In genomic region chr6:3280091-3280490, GRCh38 we compare ENCODE assay signal across 23 cellular contexts. TPM values are rescaled to one million over a fixed set of nuclear protein-coding genes. Genes with fewer than 3 reads are reported as not detected.
DNase-seq lines count a peak whose midpoint lies in the region; ATAC-seq and TF ChIP-seq lines count a peak whose summit lies in the region.
"Had no signal": no experiment of that assay in that cellular context is flagged by ENCODE, and none has a peak within 500 bp of the region (broad histone marks: within the 10 kb centered on the region; RNA-seq: fewer than 3 reads in every experiment).

No MANE protein-coding gene starts in this region.

- TF ChIP-seq CTCF in WTC11 (IDR thresholded peaks at IDR 0.05): no peak
- TF ChIP-seq CTCF in lower lobe of right lung (IDR thresholded peaks at IDR 0.05): no peak
- TF ChIP-seq CTCF in coronary artery (IDR thresholded peaks at IDR 0.05): no peak

- H3K4me1 ChIP-seq in lower lobe of right lung (peaks cover 20% of the 10 kb centered on the region), subcutaneous abdominal adipose tissue (ENCODE audit: control insufficient read depth in 5 of 5, insufficient read depth in 5 of 5, low read length in 5 of 5) (peaks cover 12 to 47% (median 35%) of the 10 kb centered on the region in 5 donors)
- H3K4me1 ChIP-seq: parathyroid adenoma, right lobe of liver had no signal

- peaks cover 25% of the 10 kb centered on the region for H3K4me1 Mint-ChIP-seq in WTC11

- POLR2A ChIA-PET in WTC11 (lab: Charles Lee): no interaction called here

- H3K27me3 Mint-ChIP-seq in WTC11 (ENCODE audit: low read depth): no peaks in the 10 kb centered on the region
- H3K27me3 Mint-ChIP-seq: activated B cell treated with CpG ODN at 0.5 μM for 24 hours; naive thymus-derived CD8-positive, alpha-beta T cell; stimulated activated naive CD8-positive, alpha-beta T cell treated with anti-CD3 and anti-CD28 coated beads, Interleukin-15, Interleukin-2, amounts not matched to agents 100 ng/mL and 50 ng/mL, for 24 hours had no signal

- H3K4me3 Mint-ChIP-seq in WTC11: no peak overlapping the region
- H3K4me3 Mint-ChIP-seq: activated B cell treated with CpG ODN at 0.5 μM for 24 hours; activated T-cell treated with anti-CD3 and anti-CD28 coated beads, Interleukin-2, amount 50 U/mL, for 72 hours; CD8-positive, alpha-beta T cell; HFFc6; immature natural killer cell; naive thymus-derived CD8-positive, alpha-beta T cell; stimulated activated naive CD8-positive, alpha-beta T cell treated with anti-CD3 and anti-CD28 coated beads, Interleukin-15, Interleukin-2, amounts not matched to agents 100 ng/mL and 50 ng/mL, for 24 hours had no signal

- peak; percentile 50 for DNase-seq in activated effector memory CD4-positive, alpha-beta T cell treated with anti-CD3 and anti-CD28 coated beads, Interleukin-2, amount 50 U/mL, for 16 hours
- DNase-seq in activated effector memory CD4-positive, alpha-beta T cell treated with Interleukin-2 at 50 U/mL for 16 hours: no peak
- no peak for DNase-seq in WTC11 (ENCODE audit: low spot score)
- DNase-seq in lower lobe of right lung: peak; percentile 36
- no peak for DNase-seq in activated naive CD4-positive, alpha-beta T cell treated with Interleukin-2 at 50 U/mL for 16 hours
- DNase-seq in coronary artery (ENCODE audit: low spot score): no peak
- DNase-seq: SIG-M5 had no signal

- intact Hi-C loops in lower lobe of right lung (cut with DNase I): no loop called here

- H3K27me3 ChIP-seq in lower lobe of right lung (ENCODE audit: low read depth) (no peaks in the 10 kb centered on the region), subcutaneous abdominal adipose tissue (ENCODE audit: control insufficient read depth in 5 of 5, insufficient read depth in 4 of 5, low read length in 5 of 5) (no peaks in the 10 kb centered on the region)
- H3K27me3 ChIP-seq: gastroesophageal sphincter, left lung, right lobe of liver, thyroid gland had no signal

- H3K27ac ChIP-seq in lower lobe of right lung: no peak overlapping the region
- H3K27ac ChIP-seq in subcutaneous abdominal adipose tissue (ENCODE audit: low read depth, low read length): peak overlapping the region; percentile 37
- no peak overlapping the region for H3K27ac ChIP-seq in coronary artery
- H3K27ac ChIP-seq: left lung, parathyroid adenoma had no signal

- no peak overlapping the region for H3K27ac Mint-ChIP-seq in WTC11
- H3K27ac Mint-ChIP-seq: activated B cell treated with CpG ODN at 0.5 μM for 24 hours; activated T-cell treated with anti-CD3 and anti-CD28 coated beads, Interleukin-2, amount 50 U/mL, for 72 hours; CD8-positive, alpha-beta T cell; stimulated activated naive CD8-positive, alpha-beta T cell treated with anti-CD3 and anti-CD28 coated beads, Interleukin-15, Interleukin-2, amounts not matched to agents 100 ng/mL and 50 ng/mL, for 24 hours had no signal

- H3K36me3 ChIP-seq in lower lobe of right lung: peaks cover 9% of the 10 kb centered on the region
- peaks cover 0 to 61% (median 20%) of the 10 kb centered on the region in 5 donors for H3K36me3 ChIP-seq in subcutaneous abdominal adipose tissue (ENCODE audit: control insufficient read depth in 5 of 5, insufficient read depth in 5 of 5, low read length in 5 of 5)
- H3K36me3 ChIP-seq: thyroid gland had no signal

- CTCF ChIA-PET in WTC11 (lab: Charles Lee): interaction anchor here (0.5 to 3.2 kb wide), 34 partner anchors 8 to 653 kb away, joined by 3 to 22 read pairs (median 4); partner anchors contain the start of genes FAM50B, PSMG4 and SLC22A23

- H3K9me3 ChIP-seq in lower lobe of right lung (no peaks in the 10 kb centered on the region), subcutaneous abdominal adipose tissue (ENCODE audit: control insufficient read depth in 5 of 5, low read length in 5 of 5) (no peaks in the 10 kb centered on the region)
- H3K9me3 ChIP-seq: A549, gastroesophageal sphincter, left lung, right lobe of liver, thyroid gland had no signal

- H3K4me3 ChIP-seq in lower lobe of right lung (no peak overlapping the region), subcutaneous abdominal adipose tissue (ENCODE audit: low read depth in 1 of 5, low read length in 5 of 5) (no peak overlapping the region), coronary artery (no peak overlapping the region)
- H3K4me3 ChIP-seq: A549, gastroesophageal sphincter, left lung, right lobe of liver, thyroid gland had no signal

- ATAC-seq in WTC11: no peak
- no peak for ATAC-seq in lower lobe of right lung
- no peak for ATAC-seq in HG02973 (IDR thresholded peaks at IDR 0.05; ENCODE audit: unreplicated experiment)

- H3K36me3 Mint-ChIP-seq in WTC11: peaks cover 27% of the 10 kb centered on the region
- H3K36me3 Mint-ChIP-seq: activated naive CD4-positive, alpha-beta T cell treated with anti-CD3 and anti-CD28 coated beads, Interleukin-2, amount 50 U/mL, for 72 hours had no signal

- no peak overlapping the region for H3K9ac ChIP-seq in subcutaneous abdominal adipose tissue (ENCODE audit: low read length in 5 of 5)
- H3K9ac ChIP-seq: parathyroid adenoma had no signal

- H3K9me3 Mint-ChIP-seq in WTC11: no peaks in the 10 kb centered on the region
- H3K9me3 Mint-ChIP-seq: activated B cell treated with CpG ODN at 0.5 μM for 24 hours; activated naive CD4-positive, alpha-beta T cell treated with anti-CD3 and anti-CD28 coated beads, Interleukin-2, amount 50 U/mL, for 72 hours; activated T-cell treated with anti-CD3 and anti-CD28 coated beads, Interleukin-2, amount 50 U/mL, for 72 hours; CD8-positive, alpha-beta T cell; HFFc6; immature natural killer cell; naive thymus-derived CD8-positive, alpha-beta T cell; stimulated activated naive CD8-positive, alpha-beta T cell treated with anti-CD3 and anti-CD28 coated beads, Interleukin-15, Interleukin-2, amounts not matched to agents 100 ng/mL and 50 ng/mL, for 24 hours had no signal

TF ChIP-seq in WTC11, 78 proteins besides CTCF, POLR2A, EP300 and RAD21:
- TF ChIP-seq, protein P1, sequence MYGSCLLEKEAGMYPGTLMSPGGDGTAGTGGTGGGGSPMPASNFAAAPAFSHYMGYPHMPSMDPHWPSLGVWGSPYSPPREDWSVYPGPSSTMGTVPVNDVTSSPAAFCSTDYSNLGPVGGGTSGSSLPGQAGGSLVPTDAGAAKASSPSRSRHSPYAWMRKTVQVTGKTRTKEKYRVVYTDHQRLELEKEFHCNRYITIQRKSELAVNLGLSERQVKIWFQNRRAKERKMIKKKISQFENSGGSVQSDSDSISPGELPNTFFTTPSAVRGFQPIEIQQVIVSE (CRISPR knock-in tag; IDR thresholded peaks at IDR 0.05; ENCODE audit: borderline replicate concordance): no peak
- TF ChIP-seq ZNF121 (CRISPR knock-in tag; IDR thresholded peaks at IDR 0.05) (peak; percentile 40; the same call in 1 of the 2 replicates), CBFB (CRISPR knock-in tag; IDR thresholded peaks at IDR 0.05; ENCODE audit: low read depth) (no peak), TEAD4 (CRISPR knock-in tag; IDR thresholded peaks at IDR 0.05) (no peak), ATF3 (CRISPR knock-in tag; conservative IDR thresholded peaks at IDR 0.05) (no peak), TEAD1 (CRISPR knock-in tag; IDR thresholded peaks at IDR 0.05) (no peak)
- TF ChIP-seq, protein P2, sequence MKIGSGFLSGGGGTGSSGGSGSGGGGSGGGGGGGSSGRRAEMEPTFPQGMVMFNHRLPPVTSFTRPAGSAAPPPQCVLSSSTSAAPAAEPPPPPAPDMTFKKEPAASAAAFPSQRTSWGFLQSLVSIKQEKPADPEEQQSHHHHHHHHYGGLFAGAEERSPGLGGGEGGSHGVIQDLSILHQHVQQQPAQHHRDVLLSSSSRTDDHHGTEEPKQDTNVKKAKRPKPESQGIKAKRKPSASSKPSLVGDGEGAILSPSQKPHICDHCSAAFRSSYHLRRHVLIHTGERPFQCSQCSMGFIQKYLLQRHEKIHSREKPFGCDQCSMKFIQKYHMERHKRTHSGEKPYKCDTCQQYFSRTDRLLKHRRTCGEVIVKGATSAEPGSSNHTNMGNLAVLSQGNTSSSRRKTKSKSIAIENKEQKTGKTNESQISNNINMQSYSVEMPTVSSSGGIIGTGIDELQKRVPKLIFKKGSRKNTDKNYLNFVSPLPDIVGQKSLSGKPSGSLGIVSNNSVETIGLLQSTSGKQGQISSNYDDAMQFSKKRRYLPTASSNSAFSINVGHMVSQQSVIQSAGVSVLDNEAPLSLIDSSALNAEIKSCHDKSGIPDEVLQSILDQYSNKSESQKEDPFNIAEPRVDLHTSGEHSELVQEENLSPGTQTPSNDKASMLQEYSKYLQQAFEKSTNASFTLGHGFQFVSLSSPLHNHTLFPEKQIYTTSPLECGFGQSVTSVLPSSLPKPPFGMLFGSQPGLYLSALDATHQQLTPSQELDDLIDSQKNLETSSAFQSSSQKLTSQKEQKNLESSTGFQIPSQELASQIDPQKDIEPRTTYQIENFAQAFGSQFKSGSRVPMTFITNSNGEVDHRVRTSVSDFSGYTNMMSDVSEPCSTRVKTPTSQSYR (CRISPR knock-in tag; IDR thresholded peaks at IDR 0.05): no peak

RNA-seq across cellular contexts. Expression of gene PSMG4, which starts 21.3 kb away (rescaled TPM):
- 30.2 to 38.2 TPM (median 32.5 TPM) in 3 replicates for total RNA-seq in WTC11 (2021)
- total RNA-seq in lower lobe of right lung: 19.1 TPM

RNA-seq across cellular contexts. Expression of gene TUBB2B, which starts 52.6 kb away (rescaled TPM):
- 591 to 627 TPM (median 616 TPM) in 3 replicates for total RNA-seq in WTC11 (2021)
- total RNA-seq in lower lobe of right lung: 0.59 TPM
- total RNA-seq: activated B cell treated with CpG ODN at 0.5 μM for 24 hours; naive thymus-derived CD8-positive, alpha-beta T cell had no signal

Comparison
In these comparisons a context has a peak if more than half of its experiments do, and no peak if none do; other contexts are left out.
1. DNase-seq: peak in activated effector memory CD4-positive, alpha-beta T cell treated with anti-CD3 and anti-CD28 coated beads, Interleukin-2, amount 50 U/mL, for 16 hours (single experiment) and lower lobe of right lung (single experiment); none in activated effector memory CD4-positive, alpha-beta T cell treated with Interleukin-2 at 50 U/mL for 16 hours (single experiment), WTC11 (single experiment), activated naive CD4-positive, alpha-beta T cell treated with Interleukin-2 at 50 U/mL for 16 hours (single experiment) and coronary artery (single experiment).
2. RNA of gene TUBB2B, which starts 52.6 kb away (total RNA-seq): 591 to 627 TPM in WTC11; 0.59 TPM in lower lobe of right lung (single experiment); every median in the first group is over 100 times any median in the second.